In the genomic region with DNA sequence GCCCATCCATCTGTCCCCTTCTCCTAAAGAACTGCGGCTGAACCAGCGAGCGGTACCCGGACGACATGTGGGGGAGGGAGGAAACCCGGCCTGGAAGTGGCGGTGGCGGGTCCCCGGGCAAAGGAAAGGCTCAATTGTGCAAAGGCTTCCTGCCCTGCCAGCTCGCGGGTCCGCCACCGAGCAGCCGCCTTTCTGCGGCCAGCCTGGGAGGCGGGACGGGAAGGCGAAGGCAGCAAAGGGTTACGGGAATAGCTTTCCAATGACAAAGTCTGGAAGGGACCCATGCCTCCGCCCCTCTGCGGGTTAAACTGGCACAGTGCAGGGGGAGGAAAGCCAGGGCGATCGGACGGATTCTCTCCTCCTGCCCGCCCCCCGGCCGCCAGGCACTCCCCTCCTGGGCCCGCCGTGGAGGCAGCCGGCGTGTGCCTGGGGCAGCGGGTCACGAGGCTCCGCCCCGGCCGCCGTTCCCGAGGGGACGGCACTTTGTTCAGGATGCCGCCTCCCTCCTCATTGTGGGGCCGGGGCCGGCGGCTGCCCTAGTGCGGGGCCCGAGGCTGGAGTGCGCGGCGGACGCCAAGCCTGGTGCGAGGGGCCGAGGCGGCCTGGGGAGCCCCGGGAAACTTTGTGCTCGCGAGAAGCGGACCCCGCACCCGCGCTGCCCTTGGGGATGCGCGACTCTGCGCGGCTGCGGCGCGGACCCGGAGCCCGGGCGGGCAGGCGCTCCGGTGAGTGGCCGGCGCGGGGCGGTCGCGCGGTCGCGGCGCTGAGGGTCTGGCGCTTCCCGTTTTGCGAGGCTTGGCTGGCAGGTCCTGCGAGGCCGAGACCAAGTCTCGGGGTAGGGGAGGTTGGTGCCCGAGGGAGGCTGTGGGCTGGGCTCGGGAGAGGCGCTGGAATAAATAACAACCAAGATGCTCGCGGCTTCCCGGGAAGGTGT, we compare ENCODE assay signal across 8 cellular contexts. TPM values are rescaled to one million over a fixed set of nuclear protein-coding genes. Genes with fewer than 3 reads are reported as not detected.
DNase-seq lines count a peak whose midpoint lies in the region; ATAC-seq, FAIRE-seq and TF ChIP-seq lines count a peak whose summit lies in the region.

A gene with protein sequence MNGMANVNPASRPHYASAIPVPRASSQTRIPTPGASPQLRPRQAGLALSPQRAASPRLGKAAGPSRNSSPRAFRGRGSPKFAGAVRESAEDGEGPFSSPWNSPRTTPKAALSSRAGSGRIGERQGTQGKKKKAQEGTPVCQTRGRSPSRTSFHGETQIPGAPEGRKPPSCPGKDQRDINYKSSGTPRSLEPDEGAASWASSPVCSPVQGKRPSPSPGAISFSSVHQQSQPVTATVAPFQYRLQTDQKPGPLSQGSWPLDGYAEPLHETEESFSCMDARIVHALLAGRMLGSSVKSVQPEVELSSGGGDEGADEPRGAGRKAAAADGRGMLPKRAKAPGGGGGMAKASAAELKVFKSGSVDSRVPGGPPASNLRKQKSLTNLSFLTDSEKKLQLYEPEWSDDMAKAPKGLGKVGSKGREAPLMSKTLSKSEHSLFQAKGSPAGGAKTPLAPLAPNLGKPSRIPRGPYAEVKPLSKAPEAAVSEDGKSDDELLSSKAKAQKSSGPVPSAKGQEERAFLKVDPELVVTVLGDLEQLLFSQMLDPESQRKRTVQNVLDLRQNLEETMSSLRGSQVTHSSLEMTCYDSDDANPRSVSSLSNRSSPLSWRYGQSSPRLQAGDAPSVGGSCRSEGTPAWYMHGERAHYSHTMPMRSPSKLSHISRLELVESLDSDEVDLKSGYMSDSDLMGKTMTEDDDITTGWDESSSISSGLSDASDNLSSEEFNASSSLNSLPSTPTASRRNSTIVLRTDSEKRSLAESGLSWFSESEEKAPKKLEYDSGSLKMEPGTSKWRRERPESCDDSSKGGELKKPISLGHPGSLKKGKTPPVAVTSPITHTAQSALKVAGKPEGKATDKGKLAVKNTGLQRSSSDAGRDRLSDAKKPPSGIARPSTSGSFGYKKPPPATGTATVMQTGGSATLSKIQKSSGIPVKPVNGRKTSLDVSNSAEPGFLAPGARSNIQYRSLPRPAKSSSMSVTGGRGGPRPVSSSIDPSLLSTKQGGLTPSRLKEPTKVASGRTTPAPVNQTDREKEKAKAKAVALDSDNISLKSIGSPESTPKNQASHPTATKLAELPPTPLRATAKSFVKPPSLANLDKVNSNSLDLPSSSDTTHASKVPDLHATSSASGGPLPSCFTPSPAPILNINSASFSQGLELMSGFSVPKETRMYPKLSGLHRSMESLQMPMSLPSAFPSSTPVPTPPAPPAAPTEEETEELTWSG (N-terminal part only) (plus strand): TSS at position 510 of the 934 bp plus-strand sequence. CDS start 83,758 bp downstream, outside the sequence.

- peak in 2 of 4 donors; percentile 67 to 77 for TF ChIP-seq POLR2A in esophagus squamous epithelium (IDR thresholded peaks at IDR 0.05)
- TF ChIP-seq POLR2A in tibial nerve (IDR thresholded peaks at IDR 0.05), result peak; percentile 25 to 76

- peak; percentile 72 for DNase-seq in D341Med (ENCODE audit: low spot score)
- DNase-seq in HTR-8/SVneo (ENCODE audit: insufficient read length, low spot score), result no peak
- DNase-seq in esophagus squamous epithelium (lab: John Stamatoyannopoulos, UW), result no peak
- DNase-seq in tibial nerve (ENCODE audit: low spot score in 2 of 2), result peak; percentile 46 to 51

- ATAC-seq in HG02678 (IDR thresholded peaks at IDR 0.05; ENCODE audit: unreplicated experiment) (no peak), GM18868 (IDR thresholded peaks at IDR 0.05; ENCODE audit: unreplicated experiment) (no peak)

- peaks cover 35 to 88% (median 68%) of the 10 kb centered on the region in 3 donors for H3K4me1 ChIP-seq in esophagus squamous epithelium
- peaks cover 76% of the 10 kb centered on the region for H3K4me1 ChIP-seq in mononuclear cell (ENCODE audit: insufficient read depth, low read length)
- H3K4me1 ChIP-seq in tibial nerve, result peaks cover 0 to 90% (median 36%) of the 10 kb centered on the region in 4 donors

- peaks cover 0 to 56% (median 6%) of the 10 kb centered on the region in 4 donors for H3K27me3 ChIP-seq in esophagus squamous epithelium
- H3K27me3 ChIP-seq in mononuclear cell (ENCODE audit: insufficient read depth, low read length), result peaks cover 38% of the 10 kb centered on the region
- H3K27me3 ChIP-seq in tibial nerve, result no peaks in the 10 kb centered on the region

- H3K27ac ChIP-seq in VCaP, result peak within 1 kb of the TSS; percentile 24; the same call in 1 of the 2 replicates
- H3K27ac ChIP-seq in esophagus squamous epithelium, result peak within 1 kb of the TSS; percentile 77 to 96 (median 85)
- peak within 1 kb of the TSS; percentile 71 to 96 (median 86) for H3K27ac ChIP-seq in tibial nerve

- no peak for TF ChIP-seq CTCF in VCaP (conservative IDR thresholded peaks at IDR 0.05)
- no peak for TF ChIP-seq CTCF in esophagus squamous epithelium (IDR thresholded peaks at IDR 0.05)
- peak in 2 of 5 experiments; percentile 13 to 18 for TF ChIP-seq CTCF in tibial nerve (IDR thresholded peaks at IDR 0.05)

- H3K9me3 ChIP-seq in esophagus squamous epithelium, result no peaks in the 10 kb centered on the region
- H3K9me3 ChIP-seq in mononuclear cell (ENCODE audit: low read depth, low read length), result no peaks in the 10 kb centered on the region
- H3K9me3 ChIP-seq in tibial nerve, result no peaks in the 10 kb centered on the region

- TF ChIP-seq EP300 in tibial nerve (IDR thresholded peaks at IDR 0.05), result peak in 1 of 2 donors; percentile 76

- H3K4me3 ChIP-seq in esophagus squamous epithelium (peak within 1 kb of the TSS; percentile 49 to 91 (median 61)), mononuclear cell (ENCODE audit: low read length) (peak within 1 kb of the TSS; percentile 23), tibial nerve (peak within 1 kb of the TSS; percentile 54 to 78 (median 62))

- H3K36me3 ChIP-seq in esophagus squamous epithelium (no peaks in the 10 kb centered on the region), tibial nerve (no peaks in the 10 kb centered on the region)

- FAIRE-seq in HTR-8/SVneo (lab: Jason Lieb, UNC), result peak; percentile 58

- WGBS in esophagus squamous epithelium, 2 donors, result 0 to 1% methylated on average over 4 to 18 of the region's 93 CpGs
- 1 to 2% methylated on average over 31 to 67 of the region's 93 CpGs for WGBS in tibial nerve, 2 donors

- intact Hi-C loops in esophagus squamous epithelium (cut with DNase I), result no loop called here

RNA-seq across cellular contexts. Expression of the gene that starts here (rescaled TPM):
- total RNA-seq in esophagus squamous epithelium, result 10 to 100 TPM; 18.1 to 25.5 (median 21.0) TPM
- total RNA-seq in mononuclear cell, result 1.5 TPM
- total RNA-seq in tibial nerve, result 10 to 100 TPM; 22.9 to 49.2 (median 34.2) TPM

Comparison
In these comparisons a context has a peak if more than half of its experiments do, and no peak if none do; other contexts are left out.
1. DNase-seq: peak in D341Med (single experiment) and tibial nerve (2 of 2); none in HTR-8/SVneo (single experiment) and esophagus squamous epithelium (single experiment).
2. H3K27ac ChIP-seq: peak in every context shown above with its lines; median percentile 86 in tibial nerve; 85 in esophagus squamous epithelium; 24 in VCaP.
3. Peak in every context shown above with its lines, with median percentiles within 50 percentile points of each other: H3K4me3 ChIP-seq.